ENCODE assay signal across 16 cellular contexts in genomic region chr5:143471041-143471509, GRCh38.
DNase-seq lines count a peak whose midpoint lies in the region; TF ChIP-seq lines count a peak whose summit lies in the region.
"Had no signal": no experiment of that assay in that cellular context is flagged by ENCODE, and none has a peak within 500 bp of the region (broad histone marks: within the 10 kb centered on the region; RNA-seq: fewer than 3 reads in every experiment).

No MANE protein-coding gene starts in this region.

- no peak for TF ChIP-seq EP300 in esophagus muscularis mucosa (IDR thresholded peaks at IDR 0.05)

- H3K79me2 ChIP-seq in GM23248 (ENCODE audit: insufficient read depth) (no peaks in the 10 kb centered on the region), trophoblast cell (ENCODE audit: control insufficient read depth, insufficient read depth, low read length, poor library complexity) (no peaks in the 10 kb centered on the region)

- peak overlapping the region; percentile 77 for H3K27ac ChIP-seq in GM23248
- H3K27ac ChIP-seq in esophagus muscularis mucosa (replicated peaks in 1 of 4), result no peak overlapping the region
- no peak overlapping the region for H3K27ac ChIP-seq in trophoblast cell (ENCODE audit: low read depth, low read length)
- H3K27ac ChIP-seq: dorsolateral prefrontal cortex, stomach had no signal

- H3K23ac ChIP-seq in trophoblast cell (ENCODE audit: low read length), result no peak overlapping the region

- H3K36me3 ChIP-seq in GM23248 (ENCODE audit: low read depth) (no peaks in the 10 kb centered on the region), esophagus muscularis mucosa (no peaks in the 10 kb centered on the region), trophoblast cell (ENCODE audit: control insufficient read depth in 1 of 2, insufficient read depth in 2 of 2, low read length in 2 of 2) (no peaks in the 10 kb centered on the region), H7 (replicated peaks; ENCODE audit: control insufficient read depth, insufficient read depth, low read length) (no peaks in the 10 kb centered on the region)
- H3K36me3 ChIP-seq: stomach had no signal

- no peak overlapping the region for H2BK12ac ChIP-seq in trophoblast cell (ENCODE audit: low read length)

- no peak for TF ChIP-seq CTCF in esophagus muscularis mucosa (IDR thresholded peaks at IDR 0.05)

- H4K91ac ChIP-seq in trophoblast cell (ENCODE audit: low read depth, low read length), result no peak overlapping the region

- H3K4me3 ChIP-seq in GM23248, result no peak overlapping the region
- H3K4me3 ChIP-seq in esophagus muscularis mucosa, result no peak overlapping the region
- H3K4me3 ChIP-seq in trophoblast cell (ENCODE audit: low read depth, low read length), result no peak overlapping the region
- H3K4me3 ChIP-seq in H7 (ENCODE audit: insufficient read depth, low read depth, low read length), result no peak overlapping the region
- H3K4me3 ChIP-seq: dorsolateral prefrontal cortex, lung, stomach had no signal

- no peak overlapping the region for H2BK120ac ChIP-seq in trophoblast cell (ENCODE audit: insufficient read depth, low read length, poor library complexity)

- peaks cover 24% of the 10 kb centered on the region for H3F3A ChIP-seq in GM23248 (ENCODE audit: insufficient read depth)

- H3K9me2 ChIP-seq in GM23248 (ENCODE audit: insufficient read depth), result no peaks in the 10 kb centered on the region

- no peak overlapping the region for H4K8ac ChIP-seq in trophoblast cell (ENCODE audit: low read depth, low read length)

- H3K4me1 ChIP-seq in GM23248 (ENCODE audit: insufficient read depth) (peaks cover 33% of the 10 kb centered on the region), esophagus muscularis mucosa (peaks cover 6 to 19% (median 13%) of the 10 kb centered on the region in 4 donors), trophoblast cell (ENCODE audit: control insufficient read depth in 1 of 2, insufficient read depth in 2 of 2, low read length in 2 of 2) (no peaks in the 10 kb centered on the region)
- H3K4me1 ChIP-seq: stomach had no signal

- no peak overlapping the region for H3K4ac ChIP-seq in trophoblast cell (ENCODE audit: low read depth, low read length)

- H3K4me2 ChIP-seq in GM23248 (ENCODE audit: unreplicated experiment) (peak overlapping the region; percentile 16), trophoblast cell (ENCODE audit: low read length) (no peak overlapping the region)

- in situ Hi-C loops in GM23248 (cut with MboI), result no loop called here
- in situ Hi-C loops in KBM-7 (cut with MboI; ENCODE audit: low pct_unique_long_range_greater_than_20kb, low sequenced_read_pairs), result no loop called here

- intact Hi-C loops in esophagus muscularis mucosa (cut with DNase I), result no loop called here

- H2AFZ ChIP-seq in GM23248 (peak overlapping the region; percentile 13), trophoblast cell (ENCODE audit: insufficient read depth, low read length, poor library complexity) (no peak overlapping the region)

- H2BK5ac ChIP-seq in trophoblast cell (ENCODE audit: low read depth, low read length, poor library complexity), result no peak overlapping the region

- DNase-seq in GM23248 (peak; percentile 82), RKO (ENCODE audit: low spot score) (peak; percentile 11), esophagus muscularis mucosa (ENCODE audit: extremely low spot score) (peak; percentile 17), trophoblast cell (peak; percentile 66 to 74), KBM-7 (no peak), H7 (no peak), NCI-H69 (lab: John Stamatoyannopoulos, UW) (no peak)
- DNase-seq: activated CD4-positive, alpha-beta T cell treated with anti-CD3 and anti-CD28 coated beads for 36 hours; dorsolateral prefrontal cortex; head of caudate nucleus; NCI-H1048; NCI-H2171 treated with DMSO at 0.1 percent for 48 hours; small intestine; stomach; T-helper 17 cell had no signal

- no peak for TF ChIP-seq POLR2A in esophagus muscularis mucosa (IDR thresholded peaks at IDR 0.05; ENCODE audit: low read depth)

- H3K27me3 ChIP-seq in GM23248 (replicated peaks; ENCODE audit: insufficient read depth) (no peaks in the 10 kb centered on the region), esophagus muscularis mucosa (no peaks in the 10 kb centered on the region), trophoblast cell (ENCODE audit: insufficient read depth, low read length) (no peaks in the 10 kb centered on the region), H7 (ENCODE audit: control insufficient read depth, insufficient read depth, low read length) (no peaks in the 10 kb centered on the region)
- H3K27me3 ChIP-seq: dorsolateral prefrontal cortex, stomach had no signal

- H3K18ac ChIP-seq in trophoblast cell (ENCODE audit: low read length), result no peak overlapping the region

- H3K9me3 ChIP-seq in GM23248 (ENCODE audit: low read depth), result no peaks in the 10 kb centered on the region
- H3K9me3 ChIP-seq in esophagus muscularis mucosa, result no peaks in the 10 kb centered on the region
- H3K9me3 ChIP-seq in trophoblast cell (ENCODE audit: insufficient read depth, low read depth, low read length), result no peaks in the 10 kb centered on the region
- H3K9me3 ChIP-seq: stomach had no signal

- no peak overlapping the region for H3K14ac ChIP-seq in trophoblast cell (ENCODE audit: low read length)

- no peaks in the 10 kb centered on the region for H3K79me1 ChIP-seq in trophoblast cell (ENCODE audit: low read length)

- H4K12ac ChIP-seq in trophoblast cell (ENCODE audit: low read depth, low read length), result no peak overlapping the region

- H2AK5ac ChIP-seq in trophoblast cell (ENCODE audit: low read length), result no peak overlapping the region

- 73 to 75% methylated on average over 1 of the region's 1 CpG for WGBS in GM23248 (ENCODE audit: low coverage in 1 of 2, low lambda C conversion rate in 2 of 2, missing lambda C conversion rate in 2 of 2), 2 experiments
- WGBS in esophagus muscularis mucosa, result 100% methylated on average over 1 of the region's 1 CpG
- no CpG with 5 or more reads among the region's 1 CpG for WGBS in trophoblast cell (ENCODE audit: extremely low coverage, insufficient coverage, insufficient read length)

- H3K9ac ChIP-seq in GM23248, result no peak overlapping the region
- H3K9ac ChIP-seq in trophoblast cell (ENCODE audit: low read length), result no peak overlapping the region

- H4K20me1 ChIP-seq in GM23248 (ENCODE audit: insufficient read depth), result no peaks in the 10 kb centered on the region

Comparison
In these comparisons a context has a peak if more than half of its experiments do, and no peak if none do; other contexts are left out.
1. DNase-seq: peak in GM23248 (single experiment), RKO (single experiment), esophagus muscularis mucosa (single experiment) and trophoblast cell (2 of 2); none in KBM-7 (single experiment), H7 (single experiment) and NCI-H69 (single experiment).